9 cellular contexts compared by ENCODE assay signal in genomic region chr4:109801895-109802319, GRCh38. TPM values are rescaled to one million over a fixed set of nuclear protein-coding genes. Genes with fewer than 3 reads are reported as not detected.
A peak's percentile ranks its signal among the peaks of the same experiment; 100 is the strongest.
DNase-seq lines count a peak whose midpoint lies in the region; ATAC-seq and TF ChIP-seq lines count a peak whose summit lies in the region.
"Had no signal": no experiment of that assay in that cellular context is flagged by ENCODE, and none has a peak within 500 bp of the region (broad histone marks: within the 10 kb centered on the region; RNA-seq: fewer than 3 reads in every experiment).

CFI (minus strand) TSS chr4:109801999; CDS start chr4:109801971, 28 bp downstream.

- no peak within 1 kb of the TSS for H2BK20ac ChIP-seq in H9 (ENCODE audit: low read depth, low read length, poor library complexity, severe bottlenecking)

- no peaks in the 10 kb centered on the region for H4K20me1 ChIP-seq in H9 (ENCODE audit: control insufficient read depth, insufficient read depth, insufficient read length)

- DNase-seq in HuH-7 (ENCODE audit: low spot score): peak; percentile 28
- peak; percentile 55 to 92 for DNase-seq in cardiac fibroblast (ENCODE audit: low read depth in 2 of 2)
- no peak for DNase-seq in left colon
- no peak for DNase-seq in thoracic aorta (ENCODE audit: low spot score)
- no peak for DNase-seq in AML-193 (lab: John Stamatoyannopoulos, UW)
- no peak for DNase-seq in NCI-H446 treated with DMSO at 0.1 percent for 48 hours (lab: John Stamatoyannopoulos, UW)
- no peak for DNase-seq in H9
- DNase-seq: activated CD4-positive, alpha-beta memory T cell treated with anti-CD3 and anti-CD28 coated beads for 36 hours had no signal

- H3K4me3 Mint-ChIP-seq in H9: no peak within 1 kb of the TSS
- H3K4me3 Mint-ChIP-seq: activated CD4-positive, alpha-beta memory T cell treated with anti-CD3 and anti-CD28 coated beads for 36 hours had no signal

- H3K79me1 ChIP-seq in H9 (ENCODE audit: insufficient read depth, low read depth, low read length, poor library complexity, severe bottlenecking): no peaks in the 10 kb centered on the region

- H3K27ac Mint-ChIP-seq in H9: no peak within 1 kb of the TSS
- H3K27ac Mint-ChIP-seq: activated CD4-positive, alpha-beta memory T cell treated with anti-CD3 and anti-CD28 coated beads for 36 hours had no signal

- H3K4me1 Mint-ChIP-seq in H9: no peaks in the 10 kb centered on the region

- no peak within 1 kb of the TSS for H3T11ph ChIP-seq in H9 (ENCODE audit: low read length)

- no peaks in the 10 kb centered on the region for H3K27me3 Mint-ChIP-seq in H9 (ENCODE audit: low read depth)

- no peak within 1 kb of the TSS for H3K56ac ChIP-seq in H9 (ENCODE audit: insufficient read length, low read depth, low read length)

- intact Hi-C loops in left colon (cut with DNase I, micrococcal nuclease): no loop called here

- no peak within 1 kb of the TSS for H4K8ac ChIP-seq in H9 (replicated peaks; ENCODE audit: insufficient read length, low read depth, low read length)

- no peak within 1 kb of the TSS for H2AK5ac ChIP-seq in H9 (ENCODE audit: insufficient read length, low read length)

- H3K4ac ChIP-seq in H9 (ENCODE audit: low read depth, low read length): no peak within 1 kb of the TSS

- no peak within 1 kb of the TSS for H3K18ac ChIP-seq in H9 (ENCODE audit: insufficient read length, low read depth, low read length)

- no peak within 1 kb of the TSS for H3K4me3 ChIP-seq in cardiac fibroblast (replicated peaks in 1 of 2; ENCODE audit: low read depth in 2 of 2, low read length in 2 of 2)
- H3K4me3 ChIP-seq in thoracic aorta: peak within 1 kb of the TSS; percentile 24

- no peak within 1 kb of the TSS for H2BK5ac ChIP-seq in H9 (ENCODE audit: insufficient read length, low read length)

- H3K27ac ChIP-seq in thoracic aorta (no peak within 1 kb of the TSS), H9 (ENCODE audit: insufficient read length, low read depth, low read length) (no peak within 1 kb of the TSS)

- H3K27me3 ChIP-seq in thoracic aorta (replicated peaks; ENCODE audit: insufficient read depth) (no peaks in the 10 kb centered on the region), H9 (ENCODE audit: insufficient read depth, low read length) (no peaks in the 10 kb centered on the region)

- no peaks in the 10 kb centered on the region for H3K23me2 ChIP-seq in H9 (ENCODE audit: insufficient read length, low read depth, low read length, poor library complexity, severe bottlenecking)

- H3K9me3 ChIP-seq in thoracic aorta (no peaks in the 10 kb centered on the region), H9 (ENCODE audit: control insufficient read depth, low read depth, low read length) (no peaks in the 10 kb centered on the region)

- no peak within 1 kb of the TSS for H2BK12ac ChIP-seq in H9 (ENCODE audit: insufficient read length, low read depth, low read length)

- H4K91ac ChIP-seq in H9 (ENCODE audit: insufficient read length, low read depth, low read length): no peak within 1 kb of the TSS

- H3K4me2 ChIP-seq in H9 (ENCODE audit: insufficient read depth, insufficient read length, low read length): no peak within 1 kb of the TSS

- no peak for TF ChIP-seq CTCF in cardiac fibroblast (IDR thresholded peaks at IDR 0.05; ENCODE audit: low read depth, low read length)
- no peak for TF ChIP-seq CTCF in thoracic aorta (IDR thresholded peaks at IDR 0.05)
- no peak for TF ChIP-seq CTCF in H9 (conservative IDR thresholded peaks at IDR 0.05)

- H3K4me1 ChIP-seq in thoracic aorta (ENCODE audit: control insufficient read depth in 1 of 2, low read depth in 2 of 2) (peaks cover 5 to 8% of the 10 kb centered on the region in 2 donors), H9 (ENCODE audit: insufficient read depth, low read length) (no peaks in the 10 kb centered on the region)

- no peaks in the 10 kb centered on the region for H3K79me2 ChIP-seq in H9 (ENCODE audit: insufficient read depth, low read length)

- WGBS in H9 (ENCODE audit: extremely low coverage, insufficient read length, low lambda C conversion rate): no CpG with 5 or more reads among the region's 2 CpGs

- H2BK120ac ChIP-seq in H9 (ENCODE audit: low read depth, low read length, poor library complexity, severe bottlenecking): no peak within 1 kb of the TSS

- no peaks in the 10 kb centered on the region; a peak in 2 of 5 replicates for H3K9me3 Mint-ChIP-seq in H9
- H3K9me3 Mint-ChIP-seq: activated CD4-positive, alpha-beta memory T cell treated with anti-CD3 and anti-CD28 coated beads for 36 hours had no signal

- no peak within 1 kb of the TSS for H4K5ac ChIP-seq in H9 (ENCODE audit: insufficient read length, low read depth, low read length)

- H3K14ac ChIP-seq in H9 (ENCODE audit: insufficient read depth, low read length): no peak within 1 kb of the TSS

- no peak within 1 kb of the TSS for H2BK15ac ChIP-seq in H9 (ENCODE audit: low read depth, low read length)

- no peaks in the 10 kb centered on the region for H3K36me3 ChIP-seq in thoracic aorta

- H3K9ac ChIP-seq in H9 (ENCODE audit: extremely low read depth, insufficient read length, low read length): no peak within 1 kb of the TSS

- ATAC-seq in left colon (peak; percentile 25), thoracic aorta (ENCODE audit: insufficient number of reproducible peaks, low FRiP score, low read depth) (no peak), HG03097 (IDR thresholded peaks at IDR 0.05; ENCODE audit: low FRiP score, unreplicated experiment) (no peak)

- H3K36me3 Mint-ChIP-seq in H9 (ENCODE audit: insufficient read depth in 1 of 3, low read depth in 3 of 3): no peaks in the 10 kb centered on the region; a peak in 1 of 7 replicates
- H3K36me3 Mint-ChIP-seq: activated CD4-positive, alpha-beta memory T cell treated with anti-CD3 and anti-CD28 coated beads for 36 hours had no signal

- no peak within 1 kb of the TSS for H2AFZ ChIP-seq in H9 (ENCODE audit: low read length)

- no peak within 1 kb of the TSS for H3K23ac ChIP-seq in H9 (ENCODE audit: insufficient read length, low read depth, low read length)

RNA-seq across cellular contexts. Expression of gene CFI, which starts in this region (rescaled TPM):
- total RNA-seq in left colon (1 to 10 TPM; 3.4 to 4.0 TPM), thoracic aorta (10 to 100 TPM in 1 of 2 donors, 1 to 10 TPM in 1; 2.2 to 20.5 TPM), H9 (2021) (not detected in 2 replicates)

Comparison
In these comparisons a context has a peak if more than half of its experiments do, and no peak if none do; other contexts are left out.
1. DNase-seq: peak in HuH-7 (single experiment) and cardiac fibroblast (2 of 2); none in left colon (0 of 2), thoracic aorta (single experiment), AML-193 (0 of 2), NCI-H446 treated with DMSO at 0.1 percent for 48 hours (single experiment) and H9 (single experiment).